ENCODE assay signal across 7 cellular contexts in genomic region chr6:34245761-34246140, GRCh38. TPM values are rescaled to one million over a fixed set of nuclear protein-coding genes. Genes with fewer than 3 reads are reported as not detected.
DNase-seq lines count a peak whose midpoint lies in the region; FAIRE-seq and TF ChIP-seq lines count a peak whose summit lies in the region.
"Not testable (repeated sequence)": the region's sequence is repeated elsewhere in the genome, so short reads cannot be mapped to it uniquely, and the experiment has no call there.

No MANE protein-coding gene starts in this region.

- not testable (repeated sequence) for H3K9me3 ChIP-seq in OCI-LY7 (ENCODE audit: low read length); WERI-Rb-1 (ENCODE audit: severe bottlenecking); astrocyte (ENCODE audit: insufficient read depth, low read depth, low read length)

- not testable (repeated sequence) for FAIRE-seq in astrocyte (lab: Jason Lieb, UNC)

- H3K4me1 ChIP-seq in OCI-LY7 (ENCODE audit: insufficient read depth, low read length, poor library complexity, severe bottlenecking): peaks cover 58% of the 10 kb centered on the region
- H3K4me1 ChIP-seq in astrocyte (ENCODE audit: insufficient read depth, low read length): peaks cover 48% of the 10 kb centered on the region

- not testable (repeated sequence) for H3K27me3 Mint-ChIP-seq in activated T-cell treated with anti-CD3 and anti-CD28 coated beads, Interleukin-2, amount 50 U/mL, for 24 hours; astrocyte (ENCODE audit: low read depth, unreplicated experiment)
- peaks cover 14% of the 10 kb centered on the region for H3K27me3 Mint-ChIP-seq in glutamatergic neuron (ENCODE audit: unreplicated experiment)

- intact Hi-C loops in OCI-LY7 (cut with micrococcal nuclease; ENCODE audit: unreplicated experiment) (loop anchor here (2.0 to 5.0 kb wide), 4 partner anchors 49 to 897 kb away; partner anchors contain the start of gene TCP11), posterior vena cava (cut with DNase I) (loop anchor here in 1 of 2 donors (5.0 kb wide), 1 partner anchor 167 kb away; no protein-coding TSS in a partner anchor)

- H3K36me3 Mint-ChIP-seq in activated T-cell treated with anti-CD3 and anti-CD28 coated beads, Interleukin-2, amount 50 U/mL, for 24 hours (ENCODE audit: low read depth): peaks cover 69% of the 10 kb centered on the region
- H3K36me3 Mint-ChIP-seq in astrocyte (ENCODE audit: low read depth, unreplicated experiment); glutamatergic neuron (ENCODE audit: unreplicated experiment): not testable (repeated sequence)

- H3K36me3 ChIP-seq in OCI-LY7 (ENCODE audit: insufficient read depth, low read length): peaks cover 64% of the 10 kb centered on the region
- H3K36me3 ChIP-seq in WERI-Rb-1: peaks cover 48% of the 10 kb centered on the region
- peaks cover 19% of the 10 kb centered on the region for H3K36me3 ChIP-seq in astrocyte (ENCODE audit: insufficient read depth, low read length)

- H3K79me2 ChIP-seq in OCI-LY7 (ENCODE audit: insufficient read depth, low read depth, low read length) (peaks cover 16% of the 10 kb centered on the region), astrocyte (ENCODE audit: insufficient read depth, low read length) (peaks cover 34% of the 10 kb centered on the region)

- H3K4me3 ChIP-seq in OCI-LY7 (ENCODE audit: low read depth, low read length, poor library complexity, severe bottlenecking); WERI-Rb-1 (ENCODE audit: low read depth, low read length); astrocyte (ENCODE audit: insufficient read depth, low read depth, low read length): not testable (repeated sequence)

- H3K9me2 ChIP-seq in OCI-LY7 (ENCODE audit: insufficient read depth, low read length): not testable (repeated sequence)

- H3K4me1 Mint-ChIP-seq in activated T-cell treated with anti-CD3 and anti-CD28 coated beads, Interleukin-2, amount 50 U/mL, for 24 hours (ENCODE audit: low read depth): peaks cover 85% of the 10 kb centered on the region
- H3K4me1 Mint-ChIP-seq in astrocyte (ENCODE audit: low read depth, unreplicated experiment) (peaks cover 31% of the 10 kb centered on the region), glutamatergic neuron (ENCODE audit: low read depth, unreplicated experiment) (peaks cover 18% of the 10 kb centered on the region)

- TF ChIP-seq CTCF in OCI-LY7 (conservative IDR thresholded peaks at IDR 0.05; ENCODE audit: low read length); WERI-Rb-1 (IDR thresholded peaks at IDR 0.05; ENCODE audit: low read depth, low read length); astrocyte (IDR thresholded peaks at IDR 0.05; ENCODE audit: insufficient read depth, low read depth, low read length); glutamatergic neuron (IDR thresholded peaks at IDR 0.05; ENCODE audit: partially characterized antibody, unreplicated experiment): not testable (repeated sequence)

- not testable (repeated sequence) for H3K9ac ChIP-seq in astrocyte (ENCODE audit: low read length)

- peak overlapping the region; percentile 96 for H3K27ac Mint-ChIP-seq in activated T-cell treated with anti-CD3 and anti-CD28 coated beads, Interleukin-2, amount 50 U/mL, for 24 hours
- not testable (repeated sequence) for H3K27ac Mint-ChIP-seq in astrocyte (ENCODE audit: unreplicated experiment)
- H3K27ac Mint-ChIP-seq in glutamatergic neuron (ENCODE audit: unreplicated experiment): peak overlapping the region; percentile 94

- POLR2A ChIA-PET in OCI-LY7 (lab: Charles Lee): not testable (repeated sequence)

- not testable (repeated sequence) for H3K4me3 Mint-ChIP-seq in activated T-cell treated with anti-CD3 and anti-CD28 coated beads, Interleukin-2, amount 50 U/mL, for 24 hours; astrocyte (ENCODE audit: unreplicated experiment)
- H3K4me3 Mint-ChIP-seq in glutamatergic neuron (ENCODE audit: unreplicated experiment): peak overlapping the region; percentile 56

- H3K9me3 Mint-ChIP-seq in activated T-cell treated with anti-CD3 and anti-CD28 coated beads, Interleukin-2, amount 50 U/mL, for 24 hours; astrocyte (ENCODE audit: unreplicated experiment); glutamatergic neuron (ENCODE audit: unreplicated experiment): not testable (repeated sequence)

- peaks cover 17% of the 10 kb centered on the region for H4K20me1 ChIP-seq in OCI-LY7 (ENCODE audit: insufficient read depth, low read length)
- H4K20me1 ChIP-seq in astrocyte (ENCODE audit: insufficient read depth, low read length): peaks cover 15% of the 10 kb centered on the region

- DNase-seq in DMS 273 (lab: John Stamatoyannopoulos, UW; ENCODE audit: unreplicated experiment): peak; percentile 34
- not testable (repeated sequence) for DNase-seq in OCI-LY7 (ENCODE audit: low spot score); WERI-Rb-1; activated T-cell treated with anti-CD3 and anti-CD28 coated beads, Interleukin-2, amount 50 U/mL, for 24 hours; astrocyte (ENCODE audit: low read depth); glutamatergic neuron
- peak; percentile 16 for DNase-seq in posterior vena cava (ENCODE audit: low spot score)

- TSS peak; percentile 91 for BruUV-seq in OCI-LY7 (replicated peaks; lab: Mats Ljungman, UMichigan)

- not testable (repeated sequence) for H2AFZ ChIP-seq in OCI-LY7 (ENCODE audit: low read length); astrocyte (ENCODE audit: low read depth, low read length)

- not testable (repeated sequence) for H3K27me3 ChIP-seq in WERI-Rb-1 (ENCODE audit: insufficient read depth, low read depth, severe bottlenecking); astrocyte (ENCODE audit: insufficient read depth, low read length)

- CTCF ChIA-PET in OCI-LY7 (lab: Charles Lee; ENCODE audit: unreplicated experiment): not testable (repeated sequence)

- H3K4me2 ChIP-seq in OCI-LY7 (ENCODE audit: low read length); astrocyte (ENCODE audit: low read length): not testable (repeated sequence)

- H3K27ac ChIP-seq in OCI-LY7 (ENCODE audit: low read depth, low read length, poor library complexity, severe bottlenecking) (peak overlapping the region; percentile 41), WERI-Rb-1 (peak overlapping the region; percentile 50), astrocyte (ENCODE audit: low read depth, low read length) (peak overlapping the region; percentile 48)

RNA-seq across cellular contexts. Expression of gene SMIM29, which starts 3.1 kb away (rescaled TPM):
- total RNA-seq in OCI-LY7 (2014; rRNA removed; shearing (Covaris generic)): 14.1 and 17.3 TPM in 2 replicates
- total RNA-seq in OCI-LY7 (2022) (21.3 and 21.5 TPM in 2 replicates), astrocyte (11.1 and 13.9 TPM in 2 replicates), glutamatergic neuron (ENCODE audit: unreplicated experiment) (54.7 TPM), posterior vena cava (10 to 100 TPM; 19.0 to 24.5 TPM)

RNA-seq across cellular contexts. Expression of gene HMGA1, which starts 9.1 kb away (rescaled TPM):
- 435 and 463 TPM in 2 replicates for total RNA-seq in OCI-LY7 (2014; rRNA removed; shearing (Covaris generic))
- total RNA-seq in OCI-LY7 (2022): 736 and 764 TPM in 2 replicates
- total RNA-seq in astrocyte: 109 and 199 TPM in 2 replicates
- 322 TPM for total RNA-seq in glutamatergic neuron (ENCODE audit: unreplicated experiment)
- total RNA-seq in posterior vena cava: 10 to 100 TPM; 11.3 to 39.7 TPM
